9 cellular contexts compared by ENCODE assay signal in the genomic region with DNA sequence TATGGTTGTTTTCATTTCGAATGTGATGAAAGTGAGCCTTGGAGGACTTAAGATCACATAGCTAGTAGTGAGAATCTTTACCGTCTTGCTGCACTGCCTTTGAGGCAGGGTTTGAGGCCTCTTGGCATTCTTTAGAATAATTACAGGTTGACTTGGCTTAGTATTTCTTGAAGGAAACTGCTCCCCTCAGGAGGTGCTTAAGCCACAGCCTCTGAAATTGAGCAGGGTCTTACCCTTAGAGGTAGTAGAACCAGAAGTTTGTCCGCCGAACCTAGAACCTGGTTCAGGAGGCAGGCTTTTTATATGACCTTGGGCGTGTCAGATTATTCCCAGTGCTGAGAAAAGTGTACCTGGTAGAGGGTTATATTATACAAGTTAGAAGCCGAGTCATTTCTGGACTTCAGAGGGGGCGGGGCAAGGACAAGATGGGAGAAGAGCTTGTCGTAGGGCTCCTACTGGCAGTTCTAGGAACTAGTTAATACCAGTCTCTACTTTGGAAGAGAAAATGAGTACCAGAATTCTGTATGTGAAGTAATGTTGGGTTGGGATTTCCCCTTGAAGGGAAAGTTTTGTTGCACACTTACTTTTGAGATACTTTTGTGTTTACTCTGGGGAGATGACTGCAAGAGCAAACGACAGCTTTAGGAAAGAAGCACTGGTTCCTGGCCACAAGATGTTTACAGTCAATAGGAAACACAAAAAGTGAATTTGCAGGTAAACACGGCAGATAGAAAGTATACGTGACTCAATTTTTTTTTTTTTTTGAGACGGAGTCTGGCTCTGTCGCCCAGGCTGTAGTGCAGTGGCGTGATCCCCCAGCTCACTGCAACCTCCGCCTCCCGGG. TPM values are rescaled to one million over a fixed set of nuclear protein-coding genes. Genes with fewer than 3 reads are reported as not detected.
DNase-seq lines count a peak whose midpoint lies in the region; ATAC-seq, FAIRE-seq and TF ChIP-seq lines count a peak whose summit lies in the region.
"Had no signal": no experiment of that assay in that cellular context is flagged by ENCODE, and none has a peak within 500 bp of the region (broad histone marks: within the 10 kb centered on the region; RNA-seq: fewer than 3 reads in every experiment).

No MANE protein-coding gene starts in this region.

- no peaks in the 10 kb centered on the region for H3K9me3 ChIP-seq in gastroesophageal sphincter

- H3K27me3 Mint-ChIP-seq in activated T-helper 2 cell treated with anti-CD3 and anti-CD28 coated beads, Interferon-gamma antibody, Interleukin-2, Interleukin-4, amounts not matched to agents 10 μg/mL and 5 μg/mL and 100 μg/mL, durations not matched to agents 14 hours and 24 hours and 36 hours (ENCODE audit: low read depth) = no peaks in the 10 kb centered on the region

- peaks cover 11% of the 10 kb centered on the region for H3K9me3 Mint-ChIP-seq in activated T-helper 2 cell treated with anti-CD3 and anti-CD28 coated beads, Interferon-gamma antibody, Interleukin-2, Interleukin-4, amounts not matched to agents 10 μg/mL and 5 μg/mL and 100 μg/mL, durations not matched to agents 14 hours and 24 hours and 36 hours

- peaks cover 0 to 21% of the 10 kb centered on the region in 2 donors for H3K36me3 ChIP-seq in gastroesophageal sphincter

- peak overlapping the region; percentile 81 for H3K4me3 Mint-ChIP-seq in activated T-helper 2 cell treated with anti-CD3 and anti-CD28 coated beads, Interferon-gamma antibody, Interleukin-2, Interleukin-4, amounts not matched to agents 10 μg/mL and 5 μg/mL and 100 μg/mL, durations not matched to agents 14 hours and 24 hours and 36 hours (ENCODE audit: low read depth)

- intact Hi-C loops in activated T-helper 2 cell treated with anti-CD3 and anti-CD28 coated beads, Interferon-gamma antibody, Interleukin-2, Interleukin-4, amounts not matched to agents 10 μg/mL and 5 μg/mL and 100 μg/mL, durations not matched to agents 14 hours and 24 hours and 36 hours (cut with micrococcal nuclease) = loop anchor here (1.0 to 10.0 kb wide), 8 partner anchors 30 to 893 kb away; partner anchors contain the start of genes CMSS1 and NIT2

- H3K27ac ChIP-seq in gastroesophageal sphincter = peak overlapping the region; percentile 88 to 99 (median 95)

- peak overlapping the region; percentile 84 to 88 for H3K4me3 ChIP-seq in gastroesophageal sphincter

- TF ChIP-seq POLR2A in gastroesophageal sphincter (IDR thresholded peaks at IDR 0.05) = no peak

- DNase-seq in AG09319 (ENCODE audit: extremely low read depth, low read depth) (peak; percentile 11), RCC 7860 (ENCODE audit: low spot score) (peak; percentile 65), pulmonary artery endothelial cell (ENCODE audit: low read depth, low spot score) (peak; percentile 26), middle frontal gyrus (ENCODE audit: extremely low spot score, low spot score) (no peak)
- DNase-seq in activated T-helper 2 cell treated with anti-CD3 and anti-CD28 coated beads, Interferon-gamma antibody, Interleukin-2, Interleukin-4, amounts not matched to agents 10 μg/mL and 5 μg/mL and 100 μg/mL, durations not matched to agents 14 hours and 24 hours and 36 hours (ENCODE audit: low spot score) = peak; percentile 67

- peaks cover 0 to 59% (median 23%) of the 10 kb centered on the region in 3 donors for H3K4me1 ChIP-seq in gastroesophageal sphincter

- H3K27me3 ChIP-seq in gastroesophageal sphincter = no peaks in the 10 kb centered on the region

- H3K36me3 Mint-ChIP-seq in activated T-helper 2 cell treated with anti-CD3 and anti-CD28 coated beads, Interferon-gamma antibody, Interleukin-2, Interleukin-4, amounts not matched to agents 10 μg/mL and 5 μg/mL and 100 μg/mL, durations not matched to agents 14 hours and 24 hours and 36 hours (ENCODE audit: low read depth) = peaks cover 51% of the 10 kb centered on the region

- FAIRE-seq in RCC 7860 (lab: Jason Lieb, UNC) = peak; percentile 69
- FAIRE-seq: TTC549 had no signal

- TF ChIP-seq CTCF in AG09319 (IDR thresholded peaks at IDR 0.05; ENCODE audit: low read depth, low read length) = peak; percentile 22
- peak in 1 of 4 experiments; percentile 23 for TF ChIP-seq CTCF in gastroesophageal sphincter (IDR thresholded peaks at IDR 0.05)

- H3K4me1 Mint-ChIP-seq in activated T-helper 2 cell treated with anti-CD3 and anti-CD28 coated beads, Interferon-gamma antibody, Interleukin-2, Interleukin-4, amounts not matched to agents 10 μg/mL and 5 μg/mL and 100 μg/mL, durations not matched to agents 14 hours and 24 hours and 36 hours (ENCODE audit: low read depth) = peaks cover 47% of the 10 kb centered on the region

- no peak for TF ChIP-seq EP300 in gastroesophageal sphincter (IDR thresholded peaks at IDR 0.05)

- WGBS in gastroesophageal sphincter (ENCODE audit: low coverage in 1 of 2), 2 donors = 36 to 49% methylated on average over 11 to 14 of the region's 16 CpGs

- peak overlapping the region; percentile 85 for H3K27ac Mint-ChIP-seq in activated T-helper 2 cell treated with anti-CD3 and anti-CD28 coated beads, Interferon-gamma antibody, Interleukin-2, Interleukin-4, amounts not matched to agents 10 μg/mL and 5 μg/mL and 100 μg/mL, durations not matched to agents 14 hours and 24 hours and 36 hours

- ATAC-seq in GM18868 (IDR thresholded peaks at IDR 0.05; ENCODE audit: unreplicated experiment) (peak; percentile 60), HG03139 (IDR thresholded peaks at IDR 0.05; ENCODE audit: unreplicated experiment) (peak; percentile 38), gastroesophageal sphincter (no peak)

RNA-seq across cellular contexts. Expression of gene TFG, which starts 1.3 kb away (rescaled TPM):
- 79.3 and 81.2 TPM in 2 replicates for total RNA-seq in activated T-helper 2 cell treated with anti-CD3 and anti-CD28 coated beads, Interferon-gamma antibody, Interleukin-2, Interleukin-4, amounts not matched to agents 10 μg/mL and 5 μg/mL and 100 μg/mL, durations not matched to agents 14 hours and 24 hours and 36 hours
- 10 to 100 TPM; 61.9 to 72.7 (median 64.1) TPM for total RNA-seq in gastroesophageal sphincter
- total RNA-seq in pulmonary artery endothelial cell = 66.8 and 70.9 TPM in 2 replicates
